10 cellular contexts compared by ENCODE assay signal in the genomic region with DNA sequence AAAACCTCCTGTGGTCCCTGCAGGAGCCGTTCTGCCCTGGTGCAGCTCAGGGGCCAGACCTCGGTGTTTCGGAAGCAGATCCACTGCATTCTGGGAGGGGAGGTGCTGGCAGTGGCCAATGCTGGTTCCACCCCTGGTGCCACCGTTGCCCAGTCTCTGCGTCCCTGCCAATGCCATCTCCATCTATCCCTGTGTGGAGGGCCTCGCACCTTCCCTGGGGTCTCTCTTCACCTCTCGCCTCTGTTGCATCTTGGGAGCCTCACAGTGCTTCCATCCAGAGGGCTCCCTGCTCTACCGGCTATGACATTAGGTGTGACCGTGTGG. TPM values are rescaled to one million over a fixed set of nuclear protein-coding genes. Genes with fewer than 3 reads are reported as not detected.
DNase-seq lines count a peak whose midpoint lies in the region; ATAC-seq and TF ChIP-seq lines count a peak whose summit lies in the region.
"Had no signal": no experiment of that assay in that cellular context is flagged by ENCODE, and none has a peak within 500 bp of the region (broad histone marks: within the 10 kb centered on the region; RNA-seq: fewer than 3 reads in every experiment).

No MANE protein-coding gene starts in this region.

- 54% methylated on average over 9 of the region's 9 CpGs for WGBS in urinary bladder

- no peaks in the 10 kb centered on the region for H3K27me3 ChIP-seq in dorsolateral prefrontal cortex
- H3K27me3 ChIP-seq in muscle layer of duodenum (ENCODE audit: low read depth, low read length) = no peaks in the 10 kb centered on the region
- H3K27me3 ChIP-seq: SJSA1 had no signal

- H3K4me3 ChIP-seq in dorsolateral prefrontal cortex = peak overlapping the region in 51 of 59 donors; percentile 1 to 55 (median 37)
- peak overlapping the region; percentile 30 to 37 for H3K4me3 ChIP-seq in muscle layer of duodenum (ENCODE audit: low read depth in 1 of 2, low read length in 2 of 2)
- peak overlapping the region; percentile 6 for H3K4me3 ChIP-seq in urinary bladder (ENCODE audit: low read depth, low read length)

- no peaks in the 10 kb centered on the region for H3K36me3 Mint-ChIP-seq in activated naive CD4-positive, alpha-beta T cell treated with anti-CD3 and anti-CD28 coated beads, Interleukin-2, amount 50 U/mL, for 72 hours
- H3K36me3 Mint-ChIP-seq in activated naive CD4-positive, alpha-beta T cell treated with anti-CD3 and anti-CD28 coated beads, Interleukin-2, amount 10 ng/mL, durations not matched to agents 7 days and 5 days = no peaks in the 10 kb centered on the region

- H3K9me3 ChIP-seq in muscle layer of duodenum (ENCODE audit: control insufficient read depth in 1 of 2, low read length in 2 of 2) = no peaks in the 10 kb centered on the region
- H3K9me3 ChIP-seq: SJSA1 had no signal

- no peak for ATAC-seq in activated naive CD4-positive, alpha-beta T cell treated with anti-CD3 and anti-CD28 coated beads, Interleukin-2, amount 50 U/mL, for 72 hours
- ATAC-seq in GM21515 (IDR thresholded peaks at IDR 0.05; ENCODE audit: unreplicated experiment) = no peak

- no peaks in the 10 kb centered on the region for H3K9me3 Mint-ChIP-seq in activated naive CD4-positive, alpha-beta T cell treated with anti-CD3 and anti-CD28 coated beads, Interleukin-2, amount 50 U/mL, for 72 hours
- H3K9me3 Mint-ChIP-seq in activated naive CD4-positive, alpha-beta T cell treated with anti-CD3 and anti-CD28 coated beads, Interleukin-2, amount 10 ng/mL, durations not matched to agents 7 days and 5 days = no peaks in the 10 kb centered on the region

- no peak for DNase-seq in activated naive CD4-positive, alpha-beta T cell treated with anti-CD3 and anti-CD28 coated beads, Interleukin-2, amount 50 U/mL, for 72 hours (ENCODE audit: low spot score in 2 of 2)
- no peak for DNase-seq in activated naive CD4-positive, alpha-beta T cell treated with anti-CD3 and anti-CD28 coated beads, Interleukin-2, amount 10 ng/mL, durations not matched to agents 7 days and 5 days
- DNase-seq in dorsolateral prefrontal cortex (no peak), SIG-M5 treated with dmso at 0.1 percent for 504 hours (lab: John Stamatoyannopoulos, UW; ENCODE audit: unreplicated experiment) (no peak), NCI-H2171 (lab: John Stamatoyannopoulos, UW) (no peak)
- DNase-seq: NCI-H1417 treated with DMSO at 0.1 percent for 48 hours had no signal

- CTCF ChIA-PET in activated naive CD4-positive, alpha-beta T cell treated with anti-CD3 and anti-CD28 coated beads, Interleukin-2, amount 10 ng/mL, durations not matched to agents 7 days and 5 days (lab: Charles Lee) = no interaction called here

- H3K27ac ChIP-seq in dorsolateral prefrontal cortex (peak overlapping the region in 53 of 59 donors; percentile 22 to 98 (median 91)), muscle layer of duodenum (ENCODE audit: low read length) (peak overlapping the region; percentile 61), urinary bladder (ENCODE audit: low read depth) (no peak overlapping the region)

- intact Hi-C loops in dorsolateral prefrontal cortex (cut with DNase I) = no loop called here

- peak overlapping the region; percentile 5 to 14 for H3K27ac Mint-ChIP-seq in activated naive CD4-positive, alpha-beta T cell treated with anti-CD3 and anti-CD28 coated beads, Interleukin-2, amount 50 U/mL, for 72 hours
- H3K27ac Mint-ChIP-seq in activated naive CD4-positive, alpha-beta T cell treated with anti-CD3 and anti-CD28 coated beads, Interleukin-2, amount 10 ng/mL, durations not matched to agents 7 days and 5 days = no peak overlapping the region

- no peak overlapping the region for H3K4me3 Mint-ChIP-seq in activated naive CD4-positive, alpha-beta T cell treated with anti-CD3 and anti-CD28 coated beads, Interleukin-2, amount 10 ng/mL, durations not matched to agents 7 days and 5 days

- no peak for TF ChIP-seq CTCF in dorsolateral prefrontal cortex (IDR thresholded peaks at IDR 0.05 in 54 of 56, conservative IDR thresholded peaks at IDR 0.05 in 2 of 56; ENCODE audit: low read depth in 1 of 56, partially characterized antibody in 56 of 56)

- H3K36me3 ChIP-seq in muscle layer of duodenum (ENCODE audit: control insufficient read depth in 1 of 2, insufficient read depth in 2 of 2, low read length in 2 of 2) (no peaks in the 10 kb centered on the region), urinary bladder (ENCODE audit: insufficient read depth) (no peaks in the 10 kb centered on the region)

- peaks cover 8% of the 10 kb centered on the region for H3K27me3 Mint-ChIP-seq in activated naive CD4-positive, alpha-beta T cell treated with anti-CD3 and anti-CD28 coated beads, Interleukin-2, amount 10 ng/mL, durations not matched to agents 7 days and 5 days

- H3K4me1 Mint-ChIP-seq in activated naive CD4-positive, alpha-beta T cell treated with anti-CD3 and anti-CD28 coated beads, Interleukin-2, amount 10 ng/mL, durations not matched to agents 7 days and 5 days = no peaks in the 10 kb centered on the region

- H3K4me1 ChIP-seq in muscle layer of duodenum (ENCODE audit: control insufficient read depth in 1 of 2, insufficient read depth in 2 of 2, low read length in 2 of 2) (peaks cover 2 to 54% of the 10 kb centered on the region in 2 donors), urinary bladder (ENCODE audit: insufficient read depth) (no peaks in the 10 kb centered on the region)

RNA-seq across cellular contexts. Expression of gene NCS1, which starts 15.3 kb away (rescaled TPM):
- total RNA-seq in activated naive CD4-positive, alpha-beta T cell treated with anti-CD3 and anti-CD28 coated beads, Interleukin-2, amount 50 U/mL, for 72 hours = 10 to 100 TPM; 13.5 to 14.0 TPM
- total RNA-seq in dorsolateral prefrontal cortex (100 to 1,000 TPM; 134 to 718 (median 501) TPM), urinary bladder (32.5 TPM)
- polyA plus RNA-seq in urinary bladder = 83.9 TPM
